1 cellular context compared by ENCODE assay signal in the genomic region with DNA sequence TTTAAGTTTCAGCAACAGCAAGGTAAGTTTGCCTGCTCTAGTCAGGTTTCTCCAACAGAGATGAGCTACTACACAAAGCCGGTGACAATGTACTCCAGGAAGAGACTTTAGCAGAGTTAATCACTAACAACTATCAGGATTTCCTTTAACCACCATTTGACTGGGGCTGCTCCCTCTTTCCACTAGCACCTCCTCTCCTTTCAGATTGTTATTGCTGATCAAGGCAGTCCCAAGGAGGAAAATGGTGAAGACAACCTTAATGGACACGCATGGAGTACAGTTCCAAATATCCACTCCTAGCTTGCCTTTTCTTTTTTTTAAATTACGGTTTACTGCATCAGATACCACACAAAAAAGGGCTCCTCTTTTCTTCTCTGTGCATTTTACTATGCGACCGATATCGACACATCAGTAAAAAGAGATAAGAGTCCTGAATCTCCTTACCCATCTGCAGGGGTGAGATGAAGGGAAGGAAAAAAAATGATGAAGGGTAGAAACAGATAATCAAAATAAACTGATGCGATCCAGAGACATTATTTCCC.
TF ChIP-seq lines count a peak whose summit lies in the region.

No MANE protein-coding gene starts in this region.

TF ChIP-seq in HEK293, 187 proteins besides CTCF, POLR2A, EP300 and RAD21 (continued from another document):
- TF ChIP-seq, protein P1, sequence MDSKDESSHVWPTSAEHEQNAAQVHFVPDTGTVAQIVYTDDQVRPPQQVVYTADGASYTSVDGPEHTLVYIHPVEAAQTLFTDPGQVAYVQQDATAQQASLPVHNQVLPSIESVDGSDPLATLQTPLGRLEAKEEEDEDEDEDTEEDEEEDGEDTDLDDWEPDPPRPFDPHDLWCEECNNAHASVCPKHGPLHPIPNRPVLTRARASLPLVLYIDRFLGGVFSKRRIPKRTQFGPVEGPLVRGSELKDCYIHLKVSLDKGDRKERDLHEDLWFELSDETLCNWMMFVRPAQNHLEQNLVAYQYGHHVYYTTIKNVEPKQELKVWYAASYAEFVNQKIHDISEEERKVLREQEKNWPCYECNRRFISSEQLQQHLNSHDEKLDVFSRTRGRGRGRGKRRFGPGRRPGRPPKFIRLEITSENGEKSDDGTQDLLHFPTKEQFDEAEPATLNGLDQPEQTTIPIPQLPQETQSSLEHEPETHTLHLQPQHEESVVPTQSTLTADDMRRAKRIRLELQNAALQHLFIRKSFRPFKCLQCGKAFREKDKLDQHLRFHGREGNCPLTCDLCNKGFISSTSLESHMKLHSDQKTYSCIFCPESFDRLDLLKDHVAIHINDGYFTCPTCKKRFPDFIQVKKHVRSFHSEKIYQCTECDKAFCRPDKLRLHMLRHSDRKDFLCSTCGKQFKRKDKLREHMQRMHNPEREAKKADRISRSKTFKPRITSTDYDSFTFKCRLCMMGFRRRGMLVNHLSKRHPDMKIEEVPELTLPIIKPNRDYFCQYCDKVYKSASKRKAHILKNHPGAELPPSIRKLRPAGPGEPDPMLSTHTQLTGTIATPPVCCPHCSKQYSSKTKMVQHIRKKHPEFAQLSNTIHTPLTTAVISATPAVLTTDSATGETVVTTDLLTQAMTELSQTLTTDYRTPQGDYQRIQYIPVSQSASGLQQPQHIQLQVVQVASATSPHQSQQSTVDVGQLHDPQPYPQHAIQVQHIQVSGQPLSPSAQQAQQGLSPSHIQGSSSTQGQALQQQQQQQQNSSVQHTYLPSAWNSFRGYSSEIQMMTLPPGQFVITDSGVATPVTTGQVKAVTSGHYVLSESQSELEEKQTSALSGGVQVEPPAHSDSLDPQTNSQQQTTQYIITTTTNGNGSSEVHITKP (tag by site-specific recombination; IDR thresholded peaks at IDR 0.05): peak; percentile 74
- TF ChIP-seq, protein P2, sequence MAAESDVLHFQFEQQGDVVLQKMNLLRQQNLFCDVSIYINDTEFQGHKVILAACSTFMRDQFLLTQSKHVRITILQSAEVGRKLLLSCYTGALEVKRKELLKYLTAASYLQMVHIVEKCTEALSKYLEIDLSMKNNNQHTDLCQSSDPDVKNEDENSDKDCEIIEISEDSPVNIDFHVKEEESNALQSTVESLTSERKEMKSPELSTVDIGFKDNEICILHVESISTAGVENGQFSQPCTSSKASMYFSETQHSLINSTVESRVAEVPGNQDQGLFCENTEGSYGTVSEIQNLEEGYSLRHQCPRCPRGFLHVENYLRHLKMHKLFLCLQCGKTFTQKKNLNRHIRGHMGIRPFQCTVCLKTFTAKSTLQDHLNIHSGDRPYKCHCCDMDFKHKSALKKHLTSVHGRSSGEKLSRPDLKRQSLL (tag by site-specific recombination; IDR thresholded peaks at IDR 0.05): no peak
- no peak for TF ChIP-seq HOXC10 (CRISPR knock-in tag; IDR thresholded peaks at IDR 0.05)
- TF ChIP-seq, protein P3, sequence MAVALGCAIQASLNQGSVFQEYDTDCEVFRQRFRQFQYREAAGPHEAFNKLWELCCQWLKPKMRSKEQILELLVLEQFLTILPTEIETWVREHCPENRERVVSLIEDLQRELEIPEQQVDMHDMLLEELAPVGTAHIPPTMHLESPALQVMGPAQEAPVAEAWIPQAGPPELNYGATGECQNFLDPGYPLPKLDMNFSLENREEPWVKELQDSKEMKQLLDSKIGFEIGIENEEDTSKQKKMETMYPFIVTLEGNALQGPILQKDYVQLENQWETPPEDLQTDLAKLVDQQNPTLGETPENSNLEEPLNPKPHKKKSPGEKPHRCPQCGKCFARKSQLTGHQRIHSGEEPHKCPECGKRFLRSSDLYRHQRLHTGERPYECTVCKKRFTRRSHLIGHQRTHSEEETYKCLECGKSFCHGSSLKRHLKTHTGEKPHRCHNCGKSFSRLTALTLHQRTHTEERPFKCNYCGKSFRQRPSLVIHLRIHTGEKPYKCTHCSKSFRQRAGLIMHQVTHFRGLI (tag by site-specific recombination; IDR thresholded peaks at IDR 0.05): no peak
- no peak for TF ChIP-seq ZNF266 (tag by site-specific recombination; IDR thresholded peaks at IDR 0.05; ENCODE audit: low read depth)
- TF ChIP-seq ZXDB (tag by site-specific recombination; IDR thresholded peaks at IDR 0.05): no peak
- no peak for TF ChIP-seq ZNF133 (tag by site-specific recombination; IDR thresholded peaks at IDR 0.05)
- TF ChIP-seq ZNF664 (tag by site-specific recombination; IDR thresholded peaks at IDR 0.05): no peak
- TF ChIP-seq KLF9 (tag by site-specific recombination; IDR thresholded peaks at IDR 0.05; ENCODE audit: low read depth): no peak
- no peak for TF ChIP-seq ZNF423 (tag by site-specific recombination; IDR thresholded peaks at IDR 0.05)
- no peak for TF ChIP-seq ZNF776 (tag by site-specific recombination; IDR thresholded peaks at IDR 0.05; ENCODE audit: borderline replicate concordance)
